Comparison of ENCODE assay signal across 7 cellular contexts in genomic region chr12:68676854-68677253, GRCh38. TPM values are rescaled to one million over a fixed set of nuclear protein-coding genes. Genes with fewer than 3 reads are reported as not detected.
DNase-seq lines count a peak whose midpoint lies in the region; ATAC-seq and TF ChIP-seq lines count a peak whose summit lies in the region.
"Not testable (repeated sequence)": the region's sequence is repeated elsewhere in the genome, so short reads cannot be mapped to it uniquely, and the experiment has no call there.

No MANE protein-coding gene starts in this region.

- H3F3A ChIP-seq in PC-3 (ENCODE audit: low read length, unreplicated experiment) = not testable (repeated sequence)

- not testable (repeated sequence) for H3K27ac ChIP-seq in CD4-positive, CD25-positive, alpha-beta regulatory T cell (ENCODE audit: insufficient read depth, low read length, poor library complexity, severe bottlenecking)
- peak overlapping the region; percentile 59 for H3K27ac ChIP-seq in PC-3 (ENCODE audit: low read length)
- H3K27ac ChIP-seq in fibroblast of lung (ENCODE audit: insufficient read depth, low read length) = peak overlapping the region; percentile 23
- H3K27ac ChIP-seq in mesodermal cell (ENCODE audit: low read depth, low read length, severe bottlenecking) = peak overlapping the region; percentile 75

- not testable (repeated sequence) for H3K36me3 Mint-ChIP-seq in CD4-positive, CD25-positive, alpha-beta regulatory T cell; T-helper 17 cell (ENCODE audit: low read depth); activated naive CD8-positive, alpha-beta T cell treated with anti-CD3 and anti-CD28 coated beads for 36 hours; stimulated activated effector memory CD8-positive, alpha-beta T cell treated with anti-CD3 and anti-CD28 coated beads, Interleukin-12 subunit alpha, Interleukin-12 subunit beta, amount 100 ng/mL, for 72 hours

- ATAC-seq in CD4-positive, CD25-positive, alpha-beta regulatory T cell (ENCODE audit: low read depth in 2 of 2); PC-3; T-helper 17 cell; stimulated activated effector memory CD8-positive, alpha-beta T cell treated with anti-CD3 and anti-CD28 coated beads, Interleukin-12 subunit alpha, Interleukin-12 subunit beta, amount 100 ng/mL, for 72 hours: not testable (repeated sequence)

- peaks cover 38% of the 10 kb centered on the region for H3K4me1 ChIP-seq in CD4-positive, CD25-positive, alpha-beta regulatory T cell (ENCODE audit: control insufficient read depth, insufficient read depth, low read length, poor library complexity, severe bottlenecking)
- peaks cover 10% of the 10 kb centered on the region; the same call in 1 of the 2 replicates for H3K4me1 ChIP-seq in PC-3 (ENCODE audit: insufficient read depth, low read length)
- not testable (repeated sequence) for H3K4me1 ChIP-seq in fibroblast of lung (ENCODE audit: control insufficient read depth, extremely low read depth, insufficient read depth, low read length)
- H3K4me1 ChIP-seq in mesodermal cell (ENCODE audit: control insufficient read depth, insufficient read depth, low read length, poor library complexity, severe bottlenecking) = peaks cover 15% of the 10 kb centered on the region

- DNase-seq in CD4-positive, CD25-positive, alpha-beta regulatory T cell; PC-3; T-helper 17 cell; activated naive CD8-positive, alpha-beta T cell treated with anti-CD3 and anti-CD28 coated beads for 36 hours; fibroblast of lung (ENCODE audit: low read depth in 2 of 2); stimulated activated effector memory CD8-positive, alpha-beta T cell treated with anti-CD3 and anti-CD28 coated beads, Interleukin-12 subunit alpha, Interleukin-12 subunit beta, amount 100 ng/mL, for 72 hours (ENCODE audit: low spot score in 2 of 2): not testable (repeated sequence)

- POLR2A ChIA-PET in PC-3 (lab: Charles Lee; ENCODE audit: unreplicated experiment) = not testable (repeated sequence)

- H3K36me3 ChIP-seq in CD4-positive, CD25-positive, alpha-beta regulatory T cell (ENCODE audit: control insufficient read depth, insufficient read depth, low read length); PC-3 (ENCODE audit: low read depth, low read length); fibroblast of lung (ENCODE audit: control insufficient read depth, insufficient read depth, low read length); mesodermal cell (ENCODE audit: control insufficient read depth, insufficient read depth, low read length): not testable (repeated sequence)

- peak overlapping the region; percentile 81 for H3K4me2 ChIP-seq in PC-3 (ENCODE audit: low read length)
- not testable (repeated sequence) for H3K4me2 ChIP-seq in fibroblast of lung (ENCODE audit: extremely low read depth, insufficient read depth, low read length)

- H3K4me3 ChIP-seq in CD4-positive, CD25-positive, alpha-beta regulatory T cell (ENCODE audit: low read depth, low read length); PC-3 (ENCODE audit: low read length); fibroblast of lung (replicated peaks in 1 of 4; ENCODE audit: control extremely low read depth in 1 of 4, insufficient read depth in 1 of 4, low read depth in 3 of 4, low read length in 4 of 4); mesodermal cell (ENCODE audit: extremely low read depth, insufficient read depth, low read length, poor library complexity, severe bottlenecking): not testable (repeated sequence)

- not testable (repeated sequence) for H3K9me2 ChIP-seq in PC-3 (replicated peaks; ENCODE audit: low read length)

- H3K27ac Mint-ChIP-seq in CD4-positive, CD25-positive, alpha-beta regulatory T cell = peak overlapping the region in 2 of 3 donors; percentile 75 to 95
- H3K27ac Mint-ChIP-seq in T-helper 17 cell = peak overlapping the region; percentile 89
- H3K27ac Mint-ChIP-seq in activated naive CD8-positive, alpha-beta T cell treated with anti-CD3 and anti-CD28 coated beads for 36 hours = peak overlapping the region; percentile 81
- peak overlapping the region; percentile 41 for H3K27ac Mint-ChIP-seq in stimulated activated effector memory CD8-positive, alpha-beta T cell treated with anti-CD3 and anti-CD28 coated beads, Interleukin-12 subunit alpha, Interleukin-12 subunit beta, amount 100 ng/mL, for 72 hours

- H3K9ac ChIP-seq in PC-3 (ENCODE audit: low read length); fibroblast of lung (ENCODE audit: insufficient read depth, low read length): not testable (repeated sequence)

- intact Hi-C loops in PC-3 (cut with micrococcal nuclease) = loop anchor here (5.0 to 10.0 kb wide), 2 partner anchors 345 to 452 kb away; partner anchors contain the start of genes IL26 and MDM1

- TF ChIP-seq CTCF in PC-3 (conservative IDR thresholded peaks at IDR 0.05; ENCODE audit: low read depth, low read length); fibroblast of lung (conservative IDR thresholded peaks at IDR 0.05 in 1 of 2, IDR thresholded peaks at IDR 0.05 in 1 of 2; ENCODE audit: low read depth in 1 of 2, low read length in 2 of 2): not testable (repeated sequence)

- not testable (repeated sequence) for H3K9me3 ChIP-seq in CD4-positive, CD25-positive, alpha-beta regulatory T cell (ENCODE audit: control insufficient read depth in 2 of 2, low read length in 2 of 2); PC-3 (ENCODE audit: low read length); T-helper 17 cell (ENCODE audit: control insufficient read depth, low read length, poor library complexity, severe bottlenecking); fibroblast of lung (ENCODE audit: control insufficient read depth, insufficient read depth, low read depth, low read length); mesodermal cell (ENCODE audit: control insufficient read depth, low read length)

- H3K27me3 Mint-ChIP-seq in CD4-positive, CD25-positive, alpha-beta regulatory T cell; T-helper 17 cell; activated naive CD8-positive, alpha-beta T cell treated with anti-CD3 and anti-CD28 coated beads for 36 hours: not testable (repeated sequence)

- WGBS in mesodermal cell (ENCODE audit: insufficient coverage in 2 of 2), 2 experiments = 96 to 100% methylated on average over 1 to 4 of the region's 5 CpGs

- H3K27me3 ChIP-seq in CD4-positive, CD25-positive, alpha-beta regulatory T cell (ENCODE audit: control insufficient read depth, insufficient read depth, low read length); PC-3 (ENCODE audit: low read length); fibroblast of lung (ENCODE audit: control insufficient read depth, insufficient read depth, low read length): not testable (repeated sequence)

- not testable (repeated sequence) for H4K20me1 ChIP-seq in PC-3 (ENCODE audit: low read length); fibroblast of lung (ENCODE audit: control insufficient read depth, extremely low read depth, insufficient read depth, low read length)

- H3K4me3 Mint-ChIP-seq in CD4-positive, CD25-positive, alpha-beta regulatory T cell; T-helper 17 cell; activated naive CD8-positive, alpha-beta T cell treated with anti-CD3 and anti-CD28 coated beads for 36 hours; stimulated activated effector memory CD8-positive, alpha-beta T cell treated with anti-CD3 and anti-CD28 coated beads, Interleukin-12 subunit alpha, Interleukin-12 subunit beta, amount 100 ng/mL, for 72 hours: not testable (repeated sequence)

- H3K4me1 Mint-ChIP-seq in CD4-positive, CD25-positive, alpha-beta regulatory T cell = peaks cover 19 to 63% (median 29%) of the 10 kb centered on the region in 4 donors
- peaks cover 29% of the 10 kb centered on the region for H3K4me1 Mint-ChIP-seq in T-helper 17 cell
- H3K4me1 Mint-ChIP-seq in activated naive CD8-positive, alpha-beta T cell treated with anti-CD3 and anti-CD28 coated beads for 36 hours = peaks cover 57% of the 10 kb centered on the region
- peaks cover 28% of the 10 kb centered on the region for H3K4me1 Mint-ChIP-seq in stimulated activated effector memory CD8-positive, alpha-beta T cell treated with anti-CD3 and anti-CD28 coated beads, Interleukin-12 subunit alpha, Interleukin-12 subunit beta, amount 100 ng/mL, for 72 hours

- BruUV-seq in PC-3 (replicated peaks; lab: Mats Ljungman, UMichigan) = not testable (repeated sequence)

- not testable (repeated sequence) for H3K9me3 Mint-ChIP-seq in CD4-positive, CD25-positive, alpha-beta regulatory T cell; activated naive CD8-positive, alpha-beta T cell treated with anti-CD3 and anti-CD28 coated beads for 36 hours; stimulated activated effector memory CD8-positive, alpha-beta T cell treated with anti-CD3 and anti-CD28 coated beads, Interleukin-12 subunit alpha, Interleukin-12 subunit beta, amount 100 ng/mL, for 72 hours

- H2AFZ ChIP-seq in PC-3 (ENCODE audit: low read length); fibroblast of lung (ENCODE audit: low read length): not testable (repeated sequence)

- CTCF ChIA-PET in PC-3 (lab: Charles Lee) = interaction anchor here (0.6 kb wide), 1 partner anchor 285 kb away, joined by 3 read pairs; no protein-coding TSS in a partner anchor

- not testable (repeated sequence) for H3K79me2 ChIP-seq in PC-3 (ENCODE audit: low read length); fibroblast of lung (ENCODE audit: control insufficient read depth, insufficient read depth, low read length)

RNA-seq across cellular contexts. Expression of gene NUP107, which starts 9.9 kb away (rescaled TPM):
- 37.0 TPM for total RNA-seq in CD4-positive, CD25-positive, alpha-beta regulatory T cell
- 10 to 100 TPM; 28.9 to 36.7 (median 31.8) TPM for polyA plus RNA-seq in CD4-positive, CD25-positive, alpha-beta regulatory T cell
- 89.3 and 106 TPM in 2 replicates for total RNA-seq in PC-3 (2014; rRNA removed)
- total RNA-seq in T-helper 17 cell = 10 to 100 TPM; 39.2 to 42.4 TPM
- total RNA-seq in activated naive CD8-positive, alpha-beta T cell treated with anti-CD3 and anti-CD28 coated beads for 36 hours = 100 to 1,000 TPM; 156 to 158 TPM
- total RNA-seq in fibroblast of lung = 24.6 and 44.2 TPM in 2 replicates
- 37.7 and 56.5 TPM in 2 replicates for polyA plus RNA-seq in fibroblast of lung
- 21.1 and 33.3 TPM in 2 replicates for polyA plus RNA-seq in fibroblast of lung (2012)
- polyA minus RNA-seq in fibroblast of lung (ENCODE audit: low replicate concordance) = 0.67 and 9.9 TPM in 2 replicates
- 78.3 TPM for polyA plus RNA-seq in mesodermal cell (2013, experiment 1 of 2)
- polyA plus RNA-seq in mesodermal cell (2013, experiment 2 of 2) = 97.4 TPM
